ENCODE assay signal across 8 cellular contexts in the genomic region with DNA sequence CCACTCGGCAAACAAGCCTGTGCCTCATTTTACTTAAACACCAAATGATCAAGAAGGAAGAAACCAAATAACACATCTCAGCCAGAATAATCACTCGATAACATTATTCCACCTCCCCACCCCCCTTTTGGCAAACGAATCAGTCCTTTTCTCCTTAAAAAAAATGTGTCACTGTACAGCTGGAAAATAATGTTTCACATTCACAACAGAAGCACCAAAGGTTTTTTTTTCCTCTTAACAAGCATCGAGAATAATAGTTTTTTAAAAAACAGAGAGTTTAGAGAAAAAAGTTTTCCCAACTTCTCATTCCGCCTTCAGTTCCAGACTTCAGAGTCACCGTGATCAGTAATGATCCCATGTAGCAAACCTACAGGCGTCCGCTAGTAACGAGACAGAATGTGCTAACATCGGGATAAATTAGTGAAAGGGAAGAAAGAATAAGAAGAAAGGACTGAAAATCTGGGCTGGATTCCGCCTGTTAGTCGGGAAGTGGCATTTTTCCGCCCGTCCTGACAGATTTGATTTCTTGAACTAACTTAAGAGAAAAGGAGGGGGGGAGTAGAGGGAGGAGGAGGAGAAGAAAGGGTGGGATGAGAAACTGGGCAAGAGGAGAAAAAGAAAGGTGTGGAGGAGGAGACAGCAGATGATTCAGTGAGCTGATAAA. TPM values are rescaled to one million over a fixed set of nuclear protein-coding genes. Genes with fewer than 3 reads are reported as not detected.
DNase-seq lines count a peak whose midpoint lies in the region; ATAC-seq, FAIRE-seq and TF ChIP-seq lines count a peak whose summit lies in the region.

A gene with protein sequence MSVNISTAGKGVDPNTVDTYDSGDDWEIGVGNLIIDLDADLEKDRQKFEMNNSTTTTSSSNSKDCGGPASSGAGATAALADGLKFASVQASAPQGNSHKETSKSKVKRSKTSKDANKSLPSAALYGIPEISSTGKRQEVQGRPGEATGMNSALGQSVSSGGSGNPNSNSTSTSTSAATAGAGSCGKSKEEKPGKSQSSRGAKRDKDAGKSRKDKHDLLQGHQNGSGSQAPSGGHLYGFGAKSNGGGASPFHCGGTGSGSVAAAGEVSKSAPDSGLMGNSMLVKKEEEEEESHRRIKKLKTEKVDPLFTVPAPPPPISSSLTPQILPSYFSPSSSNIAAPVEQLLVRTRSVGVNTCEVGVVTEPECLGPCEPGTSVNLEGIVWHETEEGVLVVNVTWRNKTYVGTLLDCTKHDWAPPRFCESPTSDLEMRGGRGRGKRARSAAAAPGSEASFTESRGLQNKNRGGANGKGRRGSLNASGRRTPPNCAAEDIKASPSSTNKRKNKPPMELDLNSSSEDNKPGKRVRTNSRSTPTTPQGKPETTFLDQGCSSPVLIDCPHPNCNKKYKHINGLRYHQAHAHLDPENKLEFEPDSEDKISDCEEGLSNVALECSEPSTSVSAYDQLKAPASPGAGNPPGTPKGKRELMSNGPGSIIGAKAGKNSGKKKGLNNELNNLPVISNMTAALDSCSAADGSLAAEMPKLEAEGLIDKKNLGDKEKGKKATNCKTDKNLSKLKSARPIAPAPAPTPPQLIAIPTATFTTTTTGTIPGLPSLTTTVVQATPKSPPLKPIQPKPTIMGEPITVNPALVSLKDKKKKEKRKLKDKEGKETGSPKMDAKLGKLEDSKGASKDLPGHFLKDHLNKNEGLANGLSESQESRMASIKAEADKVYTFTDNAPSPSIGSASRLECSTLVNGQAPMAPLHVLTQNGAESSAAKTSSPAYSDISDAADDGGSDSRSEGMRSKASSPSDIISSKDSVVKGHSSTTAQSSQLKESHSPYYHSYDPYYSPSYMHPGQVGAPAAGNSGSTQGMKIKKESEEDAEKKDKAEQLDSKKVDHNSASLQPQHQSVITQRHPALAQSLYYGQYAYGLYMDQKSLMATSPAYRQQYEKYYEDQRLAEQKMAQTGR (N-terminal part only) (minus strand): TSS at position 388 of the 664 bp plus-strand sequence. CDS start 1,650 bp downstream, outside the sequence.

- peak within 1 kb of the TSS; percentile 95 for H3K4me2 ChIP-seq in astrocyte (ENCODE audit: low read length)

- no peak for ATAC-seq in esophagus mucosa
- ATAC-seq in activated T-helper 17 cell treated with anti-CD3 and anti-CD28 coated beads, Interleukin-2, amount 50 U/mL, for 72 hours (replicated peaks) = no peak

- no peak within 1 kb of the TSS for H3K4me3 Mint-ChIP-seq in astrocyte (ENCODE audit: unreplicated experiment)
- no peak within 1 kb of the TSS for H3K4me3 Mint-ChIP-seq in activated T-helper 17 cell treated with anti-CD3 and anti-CD28 coated beads, Interleukin-2, amount 50 U/mL, for 72 hours

- peaks cover 37% of the 10 kb centered on the region for H3K4me1 ChIP-seq in astrocyte (ENCODE audit: insufficient read depth, low read length)
- H3K4me1 ChIP-seq in iPS-15b (ENCODE audit: control insufficient read depth, insufficient read depth, low read length) = peaks cover 34% of the 10 kb centered on the region
- peaks cover 0 to 45% (median 20%) of the 10 kb centered on the region in 4 donors for H3K4me1 ChIP-seq in sigmoid colon

- peak; percentile 83 for FAIRE-seq in G401.6 (lab: Jason Lieb, UNC)
- no peak for FAIRE-seq in astrocyte (lab: Jason Lieb, UNC)

- no peaks in the 10 kb centered on the region for H4K20me1 ChIP-seq in astrocyte (ENCODE audit: insufficient read depth, low read length)

- intact Hi-C loops in sigmoid colon (cut with DNase I) = loop anchor here (2.0 to 10.0 kb wide), 7 partner anchors 161 to 1052 kb away; no protein-coding TSS in a partner anchor

- H3K79me2 ChIP-seq in astrocyte (ENCODE audit: insufficient read depth, low read length) = peaks cover 36% of the 10 kb centered on the region

- H3K9ac ChIP-seq in astrocyte (ENCODE audit: low read length) (peak within 1 kb of the TSS; percentile 92), iPS-15b (ENCODE audit: low read depth, low read length) (peak within 1 kb of the TSS; percentile 71)

- H3K9me3 Mint-ChIP-seq in astrocyte (ENCODE audit: unreplicated experiment) = no peaks in the 10 kb centered on the region
- peaks cover 2% of the 10 kb centered on the region for H3K9me3 Mint-ChIP-seq in activated T-helper 17 cell treated with anti-CD3 and anti-CD28 coated beads, Interleukin-2, amount 50 U/mL, for 72 hours

- 1 to 3% methylated on average over 14 of the region's 14 CpGs for WGBS in sigmoid colon, 2 donors

- H3K4me1 Mint-ChIP-seq in astrocyte (ENCODE audit: low read depth, unreplicated experiment) = peaks cover 13% of the 10 kb centered on the region
- H3K4me1 Mint-ChIP-seq in activated T-helper 17 cell treated with anti-CD3 and anti-CD28 coated beads, Interleukin-2, amount 50 U/mL, for 72 hours = peaks cover 6% of the 10 kb centered on the region

- H2AFZ ChIP-seq in astrocyte (ENCODE audit: low read depth, low read length) = peak within 1 kb of the TSS; percentile 53

- no peaks in the 10 kb centered on the region for H3K27me3 Mint-ChIP-seq in astrocyte (ENCODE audit: low read depth, unreplicated experiment)
- H3K27me3 Mint-ChIP-seq in activated T-helper 17 cell treated with anti-CD3 and anti-CD28 coated beads, Interleukin-2, amount 50 U/mL, for 72 hours = peaks cover 9% of the 10 kb centered on the region

- DNase-seq in NCI-H2196 (lab: John Stamatoyannopoulos, UW; ENCODE audit: unreplicated experiment) (peak; percentile 42), astrocyte (ENCODE audit: low read depth) (peak; percentile 75), sigmoid colon (no peak), NOMO-1 treated with dmso at 0.1 percent for 144 hours (lab: John Stamatoyannopoulos, UW; ENCODE audit: unreplicated experiment) (no peak)

- H3K9me3 ChIP-seq in astrocyte (ENCODE audit: insufficient read depth, low read depth, low read length) (no peaks in the 10 kb centered on the region), iPS-15b (ENCODE audit: control insufficient read depth, insufficient read depth, low read length) (no peaks in the 10 kb centered on the region), sigmoid colon (no peaks in the 10 kb centered on the region)

- H3K4me3 ChIP-seq in astrocyte (ENCODE audit: insufficient read depth, low read depth, low read length) = peak within 1 kb of the TSS; percentile 76
- peak within 1 kb of the TSS; percentile 77 for H3K4me3 ChIP-seq in iPS-15b (ENCODE audit: low read depth, low read length)
- H3K4me3 ChIP-seq in sigmoid colon = peak within 1 kb of the TSS; percentile 64 to 70 (median 68)

- TF ChIP-seq CTCF in astrocyte (IDR thresholded peaks at IDR 0.05; ENCODE audit: insufficient read depth, low read depth, low read length) = no peak
- peak in 1 of 4 experiments; percentile 20 for TF ChIP-seq CTCF in sigmoid colon (IDR thresholded peaks at IDR 0.05)

- H3K36me3 ChIP-seq in astrocyte (ENCODE audit: insufficient read depth, low read length) (no peaks in the 10 kb centered on the region), iPS-15b (ENCODE audit: control insufficient read depth, insufficient read depth, low read length) (no peaks in the 10 kb centered on the region), sigmoid colon (no peaks in the 10 kb centered on the region)

- H3K27ac ChIP-seq in astrocyte (ENCODE audit: low read depth, low read length) = peak within 1 kb of the TSS; percentile 96
- peak within 1 kb of the TSS; percentile 92 to 93 (median 93) for H3K27ac ChIP-seq in sigmoid colon

- no peak for TF ChIP-seq POLR2A in sigmoid colon (IDR thresholded peaks at IDR 0.05)

- no peaks in the 10 kb centered on the region for H3K27me3 ChIP-seq in astrocyte (ENCODE audit: insufficient read depth, low read length)
- no peaks in the 10 kb centered on the region for H3K27me3 ChIP-seq in iPS-15b (ENCODE audit: control insufficient read depth, insufficient read depth, low read length)
- no peaks in the 10 kb centered on the region for H3K27me3 ChIP-seq in sigmoid colon

- TF ChIP-seq EP300 in sigmoid colon (IDR thresholded peaks at IDR 0.05) = no peak

- H3K36me3 Mint-ChIP-seq in astrocyte (ENCODE audit: low read depth, unreplicated experiment) = no peaks in the 10 kb centered on the region
- no peaks in the 10 kb centered on the region for H3K36me3 Mint-ChIP-seq in activated T-helper 17 cell treated with anti-CD3 and anti-CD28 coated beads, Interleukin-2, amount 50 U/mL, for 72 hours (ENCODE audit: low read depth)

- H3K27ac Mint-ChIP-seq in astrocyte (ENCODE audit: unreplicated experiment) = peak within 1 kb of the TSS; percentile 90
- no peak within 1 kb of the TSS for H3K27ac Mint-ChIP-seq in activated T-helper 17 cell treated with anti-CD3 and anti-CD28 coated beads, Interleukin-2, amount 50 U/mL, for 72 hours

RNA-seq across cellular contexts. Expression of the gene that starts here (rescaled TPM):
- total RNA-seq in astrocyte = 57.3 and 61.5 TPM in 2 replicates
- 10 to 100 TPM; 17.9 to 30.7 (median 24.0) TPM for total RNA-seq in sigmoid colon
- 1 to 10 TPM; 5.1 to 9.4 (median 6.6) TPM for polyA plus RNA-seq in sigmoid colon
- total RNA-seq in esophagus mucosa = 6.7 TPM
- not detected for total RNA-seq in activated T-helper 17 cell treated with anti-CD3 and anti-CD28 coated beads, Interleukin-2, amount 50 U/mL, for 72 hours

Comparison
In these comparisons a context has a peak if more than half of its experiments do, and no peak if none do; other contexts are left out.
1. DNase-seq: peak in NCI-H2196 (single experiment) and astrocyte (single experiment); none in sigmoid colon (single experiment) and NOMO-1 treated with dmso at 0.1 percent for 144 hours (single experiment).
2. Peak in every context shown above with its lines, with median percentiles within 50 percentile points of each other: H3K4me3 ChIP-seq.